1 cellular context compared by ENCODE assay signal in genomic region chr6:149963462-149964242, GRCh38.
TF ChIP-seq lines count a peak whose summit lies in the region.

Gene ULBP1 (plus strand): TSS chr6:149963943. CDS start chr6:149964050, 107 bp downstream.

TF ChIP-seq in K562, 482 proteins besides CTCF, POLR2A, EP300 and RAD21 (continued from another document and continues in another):
- no peak for TF ChIP-seq THRB (CRISPR knock-in tag; conservative IDR thresholded peaks at IDR 0.05)
- no peak for TF ChIP-seq ARID2 (IDR thresholded peaks at IDR 0.05)
- TF ChIP-seq RNF2 (IDR thresholded peaks at IDR 0.05): peak; percentile 80; the same call in 1 of the 2 replicates
- TF ChIP-seq ZNF253 (CRISPR knock-in tag; conservative IDR thresholded peaks at IDR 0.05): no peak
- TF ChIP-seq HCFC1 (IDR thresholded peaks at IDR 0.05; ENCODE audit: low read depth, low read length): peak; percentile 61
- TF ChIP-seq TARDBP (IDR thresholded peaks at IDR 0.05): peak; percentile 66; the same call in 1 of the 2 replicates
- TF ChIP-seq SAFB2 (IDR thresholded peaks at IDR 0.05; ENCODE audit: borderline replicate concordance, low read depth, low read length, severe bottlenecking): no peak
- TF ChIP-seq SOX6 (IDR thresholded peaks at IDR 0.05): peak; percentile 75; the same call in 1 of the 2 replicates
- peak; percentile 99 for TF ChIP-seq CEBPB (tag; IDR thresholded peaks at IDR 0.05)
- TF ChIP-seq TFE3 (CRISPR knock-in tag; IDR thresholded peaks at IDR 0.05): no peak
- no peak; the same call in 1 of the 2 replicates for TF ChIP-seq TGIF2 (CRISPR knock-in tag; IDR thresholded peaks at IDR 0.05)
- TF ChIP-seq ZBTB11 (CRISPR knock-in tag; IDR thresholded peaks at IDR 0.05): 0 out of 6 replicates have a peak, but pooled peaks of 1 of the 3 experiments have one; percentile 37
- TF ChIP-seq CREB1 (IDR thresholded peaks at IDR 0.05): peak; percentile 91
- peak; percentile 92 for TF ChIP-seq CREB1 (CRISPR knock-in tag; IDR thresholded peaks at IDR 0.05)
- TF ChIP-seq E2F6 (IDR thresholded peaks at IDR 0.05; ENCODE audit: borderline replicate concordance in 1 of 2, extremely low read depth in 1 of 2, insufficient read depth in 1 of 2, insufficient read length in 1 of 2, low read depth in 1 of 2, low read length in 1 of 2, poor library complexity in 1 of 2, severe bottlenecking in 1 of 2): peak; percentile 87 to 94
- no peak for TF ChIP-seq ZNF280A (IDR thresholded peaks at IDR 0.05; ENCODE audit: low read depth, partially characterized antibody)
- TF ChIP-seq ARID3B (CRISPR knock-in tag; IDR thresholded peaks at IDR 0.05; ENCODE audit: borderline replicate concordance): 0 out of 2 replicates have a peak, but pooled peaks have one; percentile 29
- TF ChIP-seq CCNT2 (IDR thresholded peaks at IDR 0.05; ENCODE audit: borderline replicate concordance, extremely low read depth, insufficient read length, low read depth, low read length): peak; percentile 89
- TF ChIP-seq ELF2 (CRISPR knock-in tag; IDR thresholded peaks at IDR 0.05): no peak; the same call in 1 of the 2 replicates
- no peak for TF ChIP-seq PPARD (CRISPR knock-in tag; IDR thresholded peaks at IDR 0.05)
- TF ChIP-seq ARHGAP35 (IDR thresholded peaks at IDR 0.05; ENCODE audit: partially characterized antibody): no peak
- TF ChIP-seq YY1 (IDR thresholded peaks at IDR 0.05; ENCODE audit: borderline replicate concordance in 1 of 3, control insufficient read depth in 1 of 3, extremely low read depth in 1 of 3, insufficient read depth in 3 of 3, insufficient read length in 1 of 3, insufficient replicate concordance in 2 of 3, low read depth in 1 of 3, low read length in 2 of 3): peak in 1 of 3 experiments; percentile 65
- no peak for TF ChIP-seq KAT7 (CRISPR knock-in tag; IDR thresholded peaks at IDR 0.05; ENCODE audit: borderline replicate concordance)
- no peak for TF ChIP-seq ZNF766 (CRISPR knock-in tag; conservative IDR thresholded peaks at IDR 0.05)
- TF ChIP-seq GATAD2B (IDR thresholded peaks at IDR 0.05; ENCODE audit: borderline replicate concordance): no peak
- no peak for TF ChIP-seq ZNF785 (CRISPR knock-in tag; IDR thresholded peaks at IDR 0.05)
- TF ChIP-seq POLR3G (IDR thresholded peaks at IDR 0.05; ENCODE audit: extremely low read depth, insufficient read length, insufficient replicate concordance): no peak
- no peak for TF ChIP-seq TSC22D4 (tag; IDR thresholded peaks at IDR 0.05)
- TF ChIP-seq LCOR (CRISPR knock-in tag; IDR thresholded peaks at IDR 0.05): peak; percentile 100
- no peak for TF ChIP-seq ZBTB26 (CRISPR knock-in tag; IDR thresholded peaks at IDR 0.05)
- peak; percentile 98 for TF ChIP-seq MGA (IDR thresholded peaks at IDR 0.05)
- TF ChIP-seq SMC3 (conservative IDR thresholded peaks at IDR 0.05; ENCODE audit: insufficient read depth, low read depth, low read length): no peak
- TF ChIP-seq HNRNPUL1 (IDR thresholded peaks at IDR 0.05; ENCODE audit: low read length): no peak
- TF ChIP-seq BHLHE40 (IDR thresholded peaks at IDR 0.05; ENCODE audit: low read length): peak; percentile 85
- TF ChIP-seq TBP (optimal IDR thresholded peaks at IDR 0.05; ENCODE audit: low read depth, low read length): peak; percentile 64
